Comparison of ENCODE assay signal across 1 cellular context in genomic region chr14:99807413-99808132, GRCh38.
TF ChIP-seq lines count a peak whose summit lies in the region.

No MANE protein-coding gene starts in this region.

TF ChIP-seq in GM12878, 131 proteins besides CTCF, POLR2A, EP300 and RAD21 (continued from another document):
- no peak for TF ChIP-seq NKRF (conservative IDR thresholded peaks at IDR 0.05)
- TF ChIP-seq SRF (IDR thresholded peaks at IDR 0.05; ENCODE audit: low read depth in 2 of 2, low read length in 2 of 2) = no peak
- TF ChIP-seq E2F4 (IDR thresholded peaks at IDR 0.05; ENCODE audit: low read depth, low read length) = no peak
- TF ChIP-seq ASH2L (IDR thresholded peaks at IDR 0.05; ENCODE audit: borderline replicate concordance, low read depth) = no peak
